ENCODE assay signal across 9 cellular contexts in the genomic region with DNA sequence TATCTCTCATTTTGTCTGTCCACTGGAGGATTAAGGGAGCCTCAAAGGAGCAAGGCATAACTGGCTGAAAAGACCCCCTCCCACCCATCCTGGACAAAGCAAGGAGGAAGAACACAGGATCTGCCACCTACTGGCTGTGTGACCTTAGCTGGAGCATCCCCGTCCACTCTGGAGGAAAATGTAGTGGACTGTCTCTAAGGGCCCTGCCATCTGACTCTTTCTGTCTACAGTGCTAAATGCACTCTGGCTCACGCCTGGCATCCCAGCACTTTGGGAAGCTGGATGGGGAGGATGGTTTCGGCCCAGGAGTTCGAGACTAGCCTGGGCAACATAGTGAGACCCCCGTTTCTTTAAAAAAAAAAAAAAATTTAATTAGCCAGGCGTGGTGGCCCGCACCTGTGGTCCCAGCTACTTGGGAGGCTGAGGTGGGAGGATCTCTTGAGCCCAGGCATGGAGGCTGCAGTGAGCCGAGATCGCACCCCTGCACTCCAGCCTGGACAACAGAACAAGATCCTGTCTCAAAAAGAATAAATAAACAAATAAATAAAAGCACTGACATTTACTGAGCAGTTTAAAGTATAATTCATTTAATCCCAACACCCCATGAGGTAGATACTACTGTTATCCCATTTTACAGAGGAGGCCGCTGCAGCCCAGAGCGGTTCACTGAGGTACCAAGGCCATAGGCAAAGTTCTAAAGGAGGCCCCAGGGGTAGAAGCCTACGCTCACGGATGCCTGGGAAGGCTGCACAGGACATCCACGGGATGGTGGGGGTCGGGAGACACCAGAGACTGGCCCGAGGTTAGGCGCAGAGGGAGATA. TPM values are rescaled to one million over a fixed set of nuclear protein-coding genes. Genes with fewer than 3 reads are reported as not detected.
A peak's percentile ranks its signal among the peaks of the same experiment; 100 is the strongest.
DNase-seq lines count a peak whose midpoint lies in the region; TF ChIP-seq lines count a peak whose summit lies in the region.
"Had no signal": no experiment of that assay in that cellular context is flagged by ENCODE, and none has a peak within 500 bp of the region (broad histone marks: within the 10 kb centered on the region; RNA-seq: fewer than 3 reads in every experiment).

No MANE protein-coding gene starts in this region.

- no peaks in the 10 kb centered on the region for H3K9me3 ChIP-seq in ES-I3 (ENCODE audit: control insufficient read depth, insufficient read depth, low read length)
- no peaks in the 10 kb centered on the region for H3K9me3 ChIP-seq in mononuclear cell (ENCODE audit: low read depth, low read length)

- H3K4me3 Mint-ChIP-seq in chondrocyte (ENCODE audit: unreplicated experiment): peak overlapping the region; percentile 92

- no peak for TF ChIP-seq CTCF in KMS-11 (conservative IDR thresholded peaks at IDR 0.05; ENCODE audit: low read depth, low read length)
- peak; percentile 46 for TF ChIP-seq CTCF in chondrocyte (IDR thresholded peaks at IDR 0.05)

- H3K4me2 ChIP-seq in KMS-11: peak overlapping the region; percentile 84

- H2AFZ ChIP-seq in KMS-11 (ENCODE audit: low read depth): peak overlapping the region; percentile 64

- 0 out of 2 replicates have a peak, but pooled peaks cover 6% of the 10 kb centered on the region for H3K79me2 ChIP-seq in KMS-11 (ENCODE audit: insufficient read depth, low read depth)

- no peaks in the 10 kb centered on the region for H4K20me1 ChIP-seq in KMS-11 (ENCODE audit: insufficient read depth)

- H3K27ac ChIP-seq in KMS-11: no peak overlapping the region

- H3K36me3 ChIP-seq in ES-I3 (ENCODE audit: insufficient read depth, low read length): no peaks in the 10 kb centered on the region
- H3K36me3 ChIP-seq in KMS-11 (ENCODE audit: insufficient read depth): no peaks in the 10 kb centered on the region

- no peaks in the 10 kb centered on the region for H3K36me3 Mint-ChIP-seq in chondrocyte (ENCODE audit: low read depth)

- peak overlapping the region; percentile 84 for H3K9ac ChIP-seq in ES-I3 (ENCODE audit: low read depth, low read length)
- H3K9ac ChIP-seq in KMS-11: peak overlapping the region; percentile 32; the same call in 1 of the 2 replicates

- no peaks in the 10 kb centered on the region for H3K27me3 Mint-ChIP-seq in chondrocyte (ENCODE audit: low read depth)

- no peaks in the 10 kb centered on the region for H3K9me3 Mint-ChIP-seq in chondrocyte (ENCODE audit: low read depth)

- peak overlapping the region; percentile 99 for H3K27ac Mint-ChIP-seq in chondrocyte (ENCODE audit: unreplicated experiment)

- DNase-seq in chondrocyte (ENCODE audit: low spot score) (no peak), NOMO-1 (lab: John Stamatoyannopoulos, UW; ENCODE audit: unreplicated experiment in 2 of 2) (no peak), A172 (ENCODE audit: low spot score) (no peak), posterior vena cava (ENCODE audit: low spot score) (no peak)
- no peak for DNase-seq in stimulated activated naive CD4-positive, alpha-beta T cell treated with Interleukin-2 at 50 U/mL for 16 hours (lab: John Stamatoyannopoulos, UW)

- H3K4me1 ChIP-seq in ES-I3 (ENCODE audit: insufficient read depth, low read length) (peaks cover 18% of the 10 kb centered on the region; the same call in 1 of the 2 replicates), KMS-11 (ENCODE audit: low read depth, poor library complexity, severe bottlenecking) (peaks cover 16% of the 10 kb centered on the region), mononuclear cell (ENCODE audit: insufficient read depth, low read length) (peaks cover 50% of the 10 kb centered on the region)

- H3K4me3 ChIP-seq in KMS-11 (IDR thresholded peaks at IDR 0.05; ENCODE audit: insufficient read depth, low read depth, low read length): no peak overlapping the region
- peak overlapping the region; percentile 80 for H3K4me3 ChIP-seq in mononuclear cell (ENCODE audit: low read length)

- no peaks in the 10 kb centered on the region for H3K27me3 ChIP-seq in KMS-11 (ENCODE audit: insufficient read depth, low read depth)
- no peaks in the 10 kb centered on the region for H3K27me3 ChIP-seq in mononuclear cell (ENCODE audit: insufficient read depth, low read length)

- intact Hi-C loops in posterior vena cava (cut with DNase I): loop anchor here in 1 of 2 donors (5.0 kb wide), 1 partner anchor 69 kb away; no protein-coding TSS in a partner anchor

- peaks cover 55% of the 10 kb centered on the region for H3K4me1 Mint-ChIP-seq in chondrocyte (ENCODE audit: low read depth)

RNA-seq across cellular contexts. Expression of gene TBC1D2B, which starts 1.1 kb away (rescaled TPM):
- total RNA-seq in chondrocyte (44.3 to 64.2 TPM (median 58.1 TPM) in 3 replicates), mononuclear cell (38.1 TPM), posterior vena cava (10 to 100 TPM; 46.5 to 57.9 TPM)
- total RNA-seq in A172 (2014; rRNA removed; shearing (Covaris generic)): 14.5 and 14.9 TPM in 2 replicates

RNA-seq across cellular contexts. Expression of gene SH2D7, which starts 15.9 kb away (rescaled TPM):
- not detected in 3 replicates for total RNA-seq in chondrocyte
- not detected for total RNA-seq in mononuclear cell
- total RNA-seq in A172 (2014; rRNA removed; shearing (Covaris generic)): not detected in 2 replicates
- not detected for total RNA-seq in posterior vena cava
- total RNA-seq: SK-MEL-5 had no signal

RNA-seq across cellular contexts. Expression of gene CIB2, which starts 54.8 kb away (rescaled TPM):
- 5.7 to 8.8 TPM (median 8.0 TPM) in 3 replicates for total RNA-seq in chondrocyte
- 1.9 TPM for total RNA-seq in mononuclear cell
- total RNA-seq in A172 (2014; rRNA removed; shearing (Covaris generic)): 10.7 and 14.4 TPM in 2 replicates
- 1 to 10 TPM; 5.1 to 6.7 TPM for total RNA-seq in posterior vena cava
